In genomic region chr2:190119257-190119656, GRCh38 we compare ENCODE assay signal across 8 cellular contexts.
DNase-seq lines count a peak whose midpoint lies in the region; ATAC-seq and TF ChIP-seq lines count a peak whose summit lies in the region.

No MANE protein-coding gene starts in this region.

- peaks cover 14 to 34% of the 10 kb centered on the region in 2 donors for H3K4me1 Mint-ChIP-seq in stimulated activated naive B cell treated with anti-CD40 and anti-IgM and Interleukin-4, amounts not matched to agents 10 μg/mL and 1 μg/mL and 100 μg/mL, for 72 hours

- H3K36me3 Mint-ChIP-seq in stimulated activated naive B cell treated with anti-CD40 and anti-IgM and Interleukin-4, amounts not matched to agents 10 μg/mL and 1 μg/mL and 100 μg/mL, for 72 hours, result no peaks in the 10 kb centered on the region

- in situ Hi-C loops in astrocyte of the cerebellum (cut with HindIII; ENCODE audit: low sequenced_read_pairs), result no loop called here

- TF ChIP-seq CTCF in astrocyte of the cerebellum (IDR thresholded peaks at IDR 0.05; ENCODE audit: low read depth, low read length, missing control alignments), result no peak

- H3K27me3 Mint-ChIP-seq in stimulated activated naive B cell treated with anti-CD40 and anti-IgM and Interleukin-4, amounts not matched to agents 10 μg/mL and 1 μg/mL and 100 μg/mL, for 72 hours, result peaks cover 0 to 4% of the 10 kb centered on the region in 2 donors

- H3K9me3 ChIP-seq in iPS-18c (ENCODE audit: control insufficient read depth, insufficient read depth, low read length), result no peaks in the 10 kb centered on the region

- H3K4me3 Mint-ChIP-seq in stimulated activated naive B cell treated with anti-CD40 and anti-IgM and Interleukin-4, amounts not matched to agents 10 μg/mL and 1 μg/mL and 100 μg/mL, for 72 hours, result peak overlapping the region; percentile 33 to 46

- peak overlapping the region; percentile 68 for H3K27ac Mint-ChIP-seq in stimulated activated naive B cell treated with anti-CD40 and anti-IgM and Interleukin-4, amounts not matched to agents 10 μg/mL and 1 μg/mL and 100 μg/mL, for 72 hours

- ATAC-seq in stimulated activated naive B cell treated with anti-CD40 and anti-IgM and Interleukin-4, amounts not matched to agents 10 μg/mL and 1 μg/mL and 100 μg/mL, for 72 hours (replicated peaks), result peak; percentile 77 to 84
- no peak for ATAC-seq in GM18511 (IDR thresholded peaks at IDR 0.05; ENCODE audit: unreplicated experiment)
- no peak for ATAC-seq in HG03342 (IDR thresholded peaks at IDR 0.05; ENCODE audit: unreplicated experiment)

- H3K4me3 ChIP-seq in astrocyte of the cerebellum (ENCODE audit: low read depth, low read length) (peak overlapping the region; percentile 24), iPS-18c (ENCODE audit: insufficient read depth, low read depth, low read length) (peak overlapping the region; percentile 30; the same call in 1 of the 2 replicates)

- DNase-seq in MV-4-11 (lab: John Stamatoyannopoulos, UW) (peak; percentile 36), astrocyte of the cerebellum (ENCODE audit: low read depth) (no peak), NCI-H526 (lab: John Stamatoyannopoulos, UW) (no peak), NCI-H128 (lab: John Stamatoyannopoulos, UW; ENCODE audit: unreplicated experiment) (no peak)
- DNase-seq in stimulated activated naive B cell treated with anti-CD40 and anti-IgM and Interleukin-4, amounts not matched to agents 10 μg/mL and 1 μg/mL and 100 μg/mL, for 72 hours, result peak; percentile 25

- H3K9me3 Mint-ChIP-seq in stimulated activated naive B cell treated with anti-CD40 and anti-IgM and Interleukin-4, amounts not matched to agents 10 μg/mL and 1 μg/mL and 100 μg/mL, for 72 hours, result peaks cover 0 to 5% of the 10 kb centered on the region in 2 donors

Comparison
In these comparisons a context has a peak if more than half of its experiments do, and no peak if none do; other contexts are left out.
1. DNase-seq: peak in MV-4-11 (single experiment) and stimulated activated naive B cell treated with anti-CD40 and anti-IgM and Interleukin-4, amounts not matched to agents 10 μg/mL and 1 μg/mL and 100 μg/mL, for 72 hours (single experiment); none in astrocyte of the cerebellum (single experiment), NCI-H526 (0 of 2) and NCI-H128 (single experiment).
2. ATAC-seq: peak in stimulated activated naive B cell treated with anti-CD40 and anti-IgM and Interleukin-4, amounts not matched to agents 10 μg/mL and 1 μg/mL and 100 μg/mL, for 72 hours (2 of 2); none in GM18511 (single experiment) and HG03342 (single experiment).